Comparison of ENCODE assay signal across 8 cellular contexts in the genomic region with DNA sequence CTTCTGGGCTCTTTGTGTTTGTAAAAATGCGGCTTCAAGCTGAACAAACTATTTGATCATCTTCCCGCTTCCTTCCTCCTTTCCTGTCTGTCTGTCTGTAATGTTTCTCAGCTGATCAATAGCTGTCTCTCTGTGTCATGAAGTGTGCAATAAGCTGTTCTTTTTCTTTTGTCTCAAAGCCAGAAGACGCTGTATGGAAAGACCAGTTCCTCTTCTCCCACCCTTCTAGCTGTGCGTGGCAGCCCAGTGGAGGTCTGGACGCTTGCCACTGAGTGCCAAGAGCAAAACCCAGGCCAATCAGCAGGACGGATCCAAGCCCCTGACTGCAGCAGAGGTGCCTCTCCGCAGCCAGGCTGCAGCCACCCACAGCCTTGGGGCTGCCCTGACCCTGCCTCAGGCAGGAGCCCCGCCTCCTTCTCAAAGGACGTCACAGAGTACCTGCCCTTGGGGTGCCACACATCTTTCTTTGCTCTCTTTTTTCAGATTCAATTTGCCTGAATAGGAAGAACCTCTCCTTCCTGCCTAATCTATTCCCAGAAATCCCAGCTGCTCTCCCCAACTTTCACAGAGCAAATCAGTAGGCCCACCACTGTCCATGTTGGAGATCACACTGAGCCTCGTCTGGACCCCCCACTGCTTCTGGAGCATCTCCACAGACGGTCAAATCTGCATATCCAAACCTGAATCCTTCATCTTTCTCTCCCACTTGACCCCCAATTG. TPM values are rescaled to one million over a fixed set of nuclear protein-coding genes. Genes with fewer than 3 reads are reported as not detected.
DNase-seq lines count a peak whose midpoint lies in the region; ATAC-seq and TF ChIP-seq lines count a peak whose summit lies in the region.

No MANE protein-coding gene starts in this region.

- H3K27me3 ChIP-seq in CD8-positive, alpha-beta memory T cell (ENCODE audit: insufficient read depth, low read length, poor library complexity, severe bottlenecking) = no peaks in the 10 kb centered on the region
- no peaks in the 10 kb centered on the region for H3K27me3 ChIP-seq in vagina

- intact Hi-C loops in vagina (cut with DNase I) = no loop called here

- peaks cover 28 to 43% (median 31%) of the 10 kb centered on the region in 3 donors for H3K4me1 Mint-ChIP-seq in CD8-positive, alpha-beta memory T cell
- peaks cover 71% of the 10 kb centered on the region for H3K4me1 Mint-ChIP-seq in osteocyte (ENCODE audit: unreplicated experiment)

- ATAC-seq in GM21717 (IDR thresholded peaks at IDR 0.05; ENCODE audit: unreplicated experiment) (no peak), HG03378 (IDR thresholded peaks at IDR 0.05; ENCODE audit: unreplicated experiment) (no peak)

- peak overlapping the region in 7 of 8 donors; percentile 74 to 98 (median 90) for H3K27ac Mint-ChIP-seq in CD8-positive, alpha-beta memory T cell
- peak overlapping the region; percentile 77 for H3K27ac Mint-ChIP-seq in osteocyte (ENCODE audit: unreplicated experiment)

- no peak for TF ChIP-seq POLR2A in vagina (IDR thresholded peaks at IDR 0.05)

- peaks cover 39% of the 10 kb centered on the region for H3K4me1 ChIP-seq in CD8-positive, alpha-beta memory T cell (ENCODE audit: insufficient read depth, low read length)
- peaks cover 70% of the 10 kb centered on the region for H3K4me1 ChIP-seq in vagina

- H3K27ac ChIP-seq in CD8-positive, alpha-beta memory T cell (ENCODE audit: low read depth, low read length) = no peak overlapping the region
- peak overlapping the region; percentile 39 for H3K27ac ChIP-seq in vagina

- peaks cover 0 to 3% of the 10 kb centered on the region in 2 donors for H3K27me3 Mint-ChIP-seq in CD8-positive, alpha-beta memory T cell
- no peaks in the 10 kb centered on the region for H3K27me3 Mint-ChIP-seq in osteocyte (ENCODE audit: unreplicated experiment)

- H3K4me3 Mint-ChIP-seq in CD8-positive, alpha-beta memory T cell = peak overlapping the region in 5 of 7 donors; percentile 74 to 82 (median 81)
- no peak overlapping the region for H3K4me3 Mint-ChIP-seq in osteocyte (ENCODE audit: unreplicated experiment)

- H3K9me3 ChIP-seq in CD8-positive, alpha-beta memory T cell (ENCODE audit: low read length) = no peaks in the 10 kb centered on the region
- no peaks in the 10 kb centered on the region for H3K9me3 ChIP-seq in vagina

- CTCF ChIA-PET in CD8-positive, alpha-beta memory T cell (lab: Charles Lee) = no interaction called here

- POLR2A ChIA-PET in CD8-positive, alpha-beta memory T cell (lab: Charles Lee) = no interaction called here

- H3K36me3 Mint-ChIP-seq in CD8-positive, alpha-beta memory T cell = no peaks in the 10 kb centered on the region
- no peaks in the 10 kb centered on the region for H3K36me3 Mint-ChIP-seq in osteocyte (ENCODE audit: unreplicated experiment)

- H3K9me3 Mint-ChIP-seq in CD8-positive, alpha-beta memory T cell = no peaks in the 10 kb centered on the region
- H3K9me3 Mint-ChIP-seq in osteocyte (ENCODE audit: unreplicated experiment) = no peaks in the 10 kb centered on the region

- no peaks in the 10 kb centered on the region for H3K36me3 ChIP-seq in CD8-positive, alpha-beta memory T cell (ENCODE audit: insufficient read depth, low read length)
- H3K36me3 ChIP-seq in vagina = no peaks in the 10 kb centered on the region

- peak in 3 of 5 donors; percentile 11 to 65 (median 48) for DNase-seq in CD8-positive, alpha-beta memory T cell
- DNase-seq in NCI-H446 (lab: John Stamatoyannopoulos, UW) (peak; percentile 64 to 75), activated T-cell treated with anti-CD3 and anti-CD28 coated beads for 24 hours (ENCODE audit: low read depth) (peak; percentile 44), fibroblast of gingiva (ENCODE audit: low read depth) (peak; percentile 27), osteocyte (ENCODE audit: extremely low spot score, unreplicated experiment) (no peak), vagina (ENCODE audit: extremely low spot score in 2 of 2) (no peak)

- TF ChIP-seq CTCF in osteocyte (IDR thresholded peaks at IDR 0.05) (no peak), vagina (IDR thresholded peaks at IDR 0.05) (no peak)

- peak overlapping the region; percentile 48 for H3K4me3 ChIP-seq in CD8-positive, alpha-beta memory T cell (ENCODE audit: low read length)
- H3K4me3 ChIP-seq in vagina = no peak overlapping the region

RNA-seq across cellular contexts. Expression of a gene that starts 59.1 kb away (rescaled TPM):
- under 1 TPM; 0.44 to 0.57 TPM for total RNA-seq in CD8-positive, alpha-beta memory T cell
- 0.52 TPM for polyA plus RNA-seq in CD8-positive, alpha-beta memory T cell
- total RNA-seq in osteocyte = 8.0 and 8.2 TPM in 2 replicates
- total RNA-seq in vagina = 16.2 TPM

Comparison
In these comparisons a context has a peak if more than half of its experiments do, and no peak if none do; other contexts are left out.
1. DNase-seq: peak in CD8-positive, alpha-beta memory T cell (3 of 5), NCI-H446 (2 of 2), activated T-cell treated with anti-CD3 and anti-CD28 coated beads for 24 hours (single experiment) and fibroblast of gingiva (single experiment); none in osteocyte (single experiment) and vagina (0 of 2).